17 cellular contexts compared by ENCODE assay signal in the genomic region with DNA sequence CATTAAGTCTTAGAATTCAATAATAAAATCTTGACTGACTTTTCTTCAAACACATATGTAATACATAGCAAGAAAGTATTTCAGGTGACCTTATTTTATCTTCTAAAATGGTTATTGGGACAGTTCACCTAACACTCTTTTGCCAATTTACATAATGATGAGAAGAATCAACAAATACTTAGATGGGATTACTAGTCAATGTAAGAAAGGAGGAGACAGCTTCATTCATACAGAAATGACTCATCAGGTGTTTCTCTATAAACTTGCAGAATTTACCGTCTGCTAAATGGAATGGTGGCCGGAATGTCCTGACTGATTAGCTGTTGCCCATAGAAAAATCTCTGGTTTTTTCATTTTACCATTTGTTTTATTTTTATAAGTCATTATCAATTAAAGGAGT.
"Had no signal": no experiment of that assay in that cellular context is flagged by ENCODE, and none has a peak within 500 bp of the region (broad histone marks: within the 10 kb centered on the region; RNA-seq: fewer than 3 reads in every experiment).

No MANE protein-coding gene starts in this region.

- H3K9me3 ChIP-seq: esophagus muscularis mucosa, sigmoid colon had no signal

- DNase-seq: activated B cell treated with CpG ODN at 0.5 μM for 24 hours; activated CD4-positive, alpha-beta T cell treated with anti-CD3 and anti-CD28 coated beads for 48 hours; activated CD8-positive, alpha-beta T cell treated with anti-CD3 and anti-CD28 coated beads for 36 hours; activated gamma-delta T cell; activated T-cell treated with anti-CD3 and anti-CD28 coated beads, Interleukin-2, amount 50 U/mL, for 72 hours; dorsolateral prefrontal cortex; hippocampal formation; kidney glomerular epithelial cell; left ventricle myocardium superior; naive thymus-derived CD8-positive, alpha-beta T cell; sigmoid colon; stimulated activated CD4-positive, alpha-beta T cell treated with anti-CD3 and anti-CD28 coated beads, Interleukin-12 subunit alpha, Interleukin-12 subunit beta, amount 100 ng/mL, for 4 hours; stimulated activated CD4-positive, alpha-beta T cell treated with anti-CD3 and anti-CD28 coated beads, Interleukin-2, amount 100 ng/mL, for 24 hours had no signal

- H3K9ac ChIP-seq: parathyroid adenoma had no signal

- H3K27me3 ChIP-seq: dorsolateral prefrontal cortex, esophagus muscularis mucosa, sigmoid colon had no signal

- H3K4me1 ChIP-seq: esophagus muscularis mucosa, parathyroid adenoma, sigmoid colon had no signal

- H3K4me3 ChIP-seq: dorsolateral prefrontal cortex, esophagus muscularis mucosa, sigmoid colon had no signal

- H3K36me3 ChIP-seq: esophagus muscularis mucosa, sigmoid colon had no signal

- FAIRE-seq: endometrium, TTC549 had no signal

- H3K27ac ChIP-seq: dorsolateral prefrontal cortex, esophagus muscularis mucosa, parathyroid adenoma, sigmoid colon had no signal
